In genomic region chr4:187065396-187065795, GRCh38 we compare ENCODE assay signal across 22 cellular contexts.
"Had no signal": no experiment of that assay in that cellular context is flagged by ENCODE, and none has a peak within 500 bp of the region (broad histone marks: within the 10 kb centered on the region; RNA-seq: fewer than 3 reads in every experiment).

No MANE protein-coding gene starts in this region.

- H3K4me3 Mint-ChIP-seq: endodermal cell; immature natural killer cell; memory B cell; naive B cell; nephron progenitor cell; stimulated activated memory B cell treated with anti-CD40 and anti-IgM and Interleukin-4, amounts not matched to agents 10 μg/mL and 1 μg/mL and 100 μg/mL, for 72 hours; stimulated activated naive CD8-positive, alpha-beta T cell treated with anti-CD3 and anti-CD28 coated beads, Interleukin-15, Interleukin-2, amounts not matched to agents 100 ng/mL and 50 ng/mL, for 24 hours had no signal

- H3K9me3 Mint-ChIP-seq: endodermal cell, memory B cell had no signal

- H3K4me1 Mint-ChIP-seq: endodermal cell; immature natural killer cell; memory B cell; naive B cell; stimulated activated memory B cell treated with anti-CD40 and anti-IgM and Interleukin-4, amounts not matched to agents 10 μg/mL and 1 μg/mL and 100 μg/mL, for 72 hours had no signal

- H3K27ac ChIP-seq: colonic mucosa, gastroesophageal sphincter, left ventricle myocardium inferior, lower lobe of right lung, neutrophil, ovary, right atrium auricular region, testis, tibial nerve, upper lobe of right lung had no signal

- ATAC-seq: gastroesophageal sphincter; lower lobe of right lung; stimulated activated memory B cell treated with anti-CD40 and anti-IgM and Interleukin-4, amounts not matched to agents 10 μg/mL and 1 μg/mL and 100 μg/mL, for 72 hours; upper lobe of right lung had no signal

- H3K4me1 ChIP-seq: colonic mucosa, left ventricle myocardium inferior, lower lobe of right lung, right atrium auricular region, testis, upper lobe of right lung had no signal

- DNase-seq: cerebellar nuclear complex; colonic mucosa; effector CD4-positive, alpha-beta T cell; endodermal cell; glutamatergic neuron; immature natural killer cell; left ventricle myocardium inferior; lower lobe of right lung; naive B cell; nephron progenitor cell; ovary; stimulated activated CD4-positive, alpha-beta T cell treated with anti-CD3 and anti-CD28 coated beads, Interleukin-4, amount 100 ng/mL, for 1 hour; stimulated activated CD8-positive, alpha-beta memory T cell treated with anti-CD3 and anti-CD28 coated beads, Interleukin-4, amount 100 ng/mL, for 48 hours; testis; upper lobe of right lung had no signal

- H3K27me3 Mint-ChIP-seq: memory B cell; naive B cell; stimulated activated memory B cell treated with anti-CD40 and anti-IgM and Interleukin-4, amounts not matched to agents 10 μg/mL and 1 μg/mL and 100 μg/mL, for 72 hours; stimulated activated naive CD8-positive, alpha-beta T cell treated with anti-CD3 and anti-CD28 coated beads, Interleukin-15, Interleukin-2, amounts not matched to agents 100 ng/mL and 50 ng/mL, for 24 hours had no signal

- H3K27me3 ChIP-seq: colonic mucosa, gastroesophageal sphincter, neutrophil, ovary, right atrium auricular region, testis, tibial nerve, upper lobe of right lung had no signal

- H3K9me3 ChIP-seq: colonic mucosa, gastroesophageal sphincter, left ventricle myocardium inferior, lower lobe of right lung, neutrophil, ovary, right atrium auricular region, testis, tibial nerve, upper lobe of right lung had no signal

- H3K4me3 ChIP-seq: colonic mucosa, gastroesophageal sphincter, left ventricle myocardium inferior, lower lobe of right lung, ovary, right atrium auricular region, testis, tibial nerve, upper lobe of right lung had no signal

- H3K27ac Mint-ChIP-seq: endodermal cell; immature natural killer cell; memory B cell; naive B cell; nephron progenitor cell; stimulated activated memory B cell treated with anti-CD40 and anti-IgM and Interleukin-4, amounts not matched to agents 10 μg/mL and 1 μg/mL and 100 μg/mL, for 72 hours; stimulated activated naive CD8-positive, alpha-beta T cell treated with anti-CD3 and anti-CD28 coated beads, Interleukin-15, Interleukin-2, amounts not matched to agents 100 ng/mL and 50 ng/mL, for 24 hours had no signal

- H3K36me3 Mint-ChIP-seq: immature natural killer cell; memory B cell; naive B cell; stimulated activated memory B cell treated with anti-CD40 and anti-IgM and Interleukin-4, amounts not matched to agents 10 μg/mL and 1 μg/mL and 100 μg/mL, for 72 hours had no signal

- H3K36me3 ChIP-seq: colonic mucosa, gastroesophageal sphincter, left ventricle myocardium inferior, lower lobe of right lung, neutrophil, ovary, right atrium auricular region, tibial nerve, upper lobe of right lung had no signal
